ENCODE assay signal across 16 cellular contexts in the genomic region with DNA sequence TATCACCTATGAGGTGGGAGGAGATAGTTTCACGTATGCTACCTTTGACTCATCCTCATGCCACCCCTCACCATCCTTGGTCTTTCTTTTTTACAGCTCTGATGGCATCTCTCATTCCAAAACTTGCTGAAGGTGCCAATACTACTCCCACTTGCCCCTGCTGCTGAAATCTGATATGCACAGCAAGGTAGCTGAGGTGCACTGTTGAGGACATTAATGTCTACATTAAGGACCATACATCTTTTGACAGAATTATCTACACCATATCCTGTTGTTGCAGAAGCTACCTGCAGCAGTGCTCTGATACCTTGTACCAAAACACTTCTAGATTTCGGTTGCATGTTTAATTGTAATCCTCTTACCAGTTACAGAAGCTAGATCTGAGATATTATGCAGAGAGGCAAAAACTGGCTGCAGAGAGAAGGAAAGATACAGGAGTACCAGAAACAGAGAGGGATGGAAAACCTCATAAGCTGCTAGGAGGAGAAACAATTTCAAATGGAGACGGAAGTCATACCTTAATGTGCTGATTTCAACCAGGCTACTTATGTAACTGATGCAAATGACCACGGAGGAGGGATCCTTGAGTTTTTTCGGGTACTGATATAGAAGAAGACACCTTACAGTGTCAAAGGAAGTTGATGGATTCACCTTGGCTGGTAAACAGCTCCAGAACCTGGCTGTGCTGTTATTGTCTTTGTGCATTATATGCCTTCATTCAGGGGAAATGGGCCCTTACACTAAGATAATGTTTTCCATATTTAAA. TPM values are rescaled to one million over a fixed set of nuclear protein-coding genes. Genes with fewer than 3 reads are reported as not detected.
DNase-seq lines count a peak whose midpoint lies in the region; ATAC-seq, FAIRE-seq and TF ChIP-seq lines count a peak whose summit lies in the region.
"Had no signal": no experiment of that assay in that cellular context is flagged by ENCODE, and none has a peak within 500 bp of the region (broad histone marks: within the 10 kb centered on the region; RNA-seq: fewer than 3 reads in every experiment).

No MANE protein-coding gene starts in this region.

- H3K4me3 ChIP-seq in GM12878: no peak overlapping the region
- H3K4me3 ChIP-seq: smooth muscle cell had no signal

- in situ Hi-C loops in GM12878 (cut with MboI): no loop called here

- no peaks in the 10 kb centered on the region for H3K36me3 ChIP-seq in GM12878 (ENCODE audit: control insufficient read depth in 2 of 2, insufficient read depth in 2 of 2, low read length in 1 of 2)

- RAD21 ChIA-PET in GM12878 (lab: Charles Lee; ENCODE audit: unreplicated experiment): interaction anchor here (0.6 to 7.2 kb wide), 19 partner anchors 9 to 461 kb away, joined by 3 to 154 read pairs (median 21); partner anchors contain the start of gene PTPRC

- DNase-seq in activated T-cell treated with anti-CD3 and anti-CD28 coated beads, Interleukin-2, amount 50 U/mL, for 4 hours: no peak
- DNase-seq in activated T-cell treated with anti-CD3 and anti-CD28 coated beads for 4 hours (no peak), GM12878 (ENCODE audit: low read depth, low spot score) (no peak), T-helper 9 cell (no peak)
- peak; percentile 44 for DNase-seq in stimulated activated naive CD4-positive, alpha-beta T cell treated with Interleukin-2 at 50 U/mL for 16 hours (lab: John Stamatoyannopoulos, UW)
- DNase-seq: activated CD8-positive, alpha-beta memory T cell treated with anti-CD3 and anti-CD28 coated beads, Interleukin-2, amount 50 U/mL, for 48 hours; endodermal cell; foreskin keratinocyte; mammary epithelial cell; NCI-H1694 treated with DMSO at 0.1 percent for 48 hours had no signal

- no peaks in the 10 kb centered on the region for H3K9me3 Mint-ChIP-seq in activated T-cell treated with anti-CD3 and anti-CD28 coated beads, Interleukin-2, amount 50 U/mL, for 4 hours
- H3K9me3 Mint-ChIP-seq: brain, endodermal cell had no signal

- no peaks in the 10 kb centered on the region for H4K20me1 ChIP-seq in GM12878 (ENCODE audit: control insufficient read depth, insufficient read depth)

- no peaks in the 10 kb centered on the region for H3K27me3 ChIP-seq in GM12878 (replicated peaks in 1 of 2; ENCODE audit: control insufficient read depth in 2 of 2, insufficient read depth in 2 of 2, low read length in 1 of 2)
- H3K27me3 ChIP-seq: foreskin keratinocyte had no signal

- no peak for TF ChIP-seq CTCF in GM12878 (IDR thresholded peaks at IDR 0.05 in 2 of 3, conservative IDR thresholded peaks at IDR 0.05 in 1 of 3; ENCODE audit: control insufficient read depth in 2 of 3, extremely low read depth in 1 of 3, insufficient read depth in 1 of 3, low read depth in 3 of 3, low read length in 3 of 3)

- SMC1A ChIA-PET in GM12878 (lab: Charles Lee; ENCODE audit: uncharacterized antibody, unreplicated experiment): interaction anchor here (0.5 to 7.4 kb wide), 25 partner anchors 13 to 454 kb away, joined by 3 to 251 read pairs (median 6); partner anchors contain the start of gene PTPRC

- peak overlapping the region; percentile 17 for H3K4me2 ChIP-seq in GM12878 (ENCODE audit: control insufficient read depth, insufficient read depth)
- H3K4me2 ChIP-seq: smooth muscle cell had no signal

- peak overlapping the region; percentile 45 for H3K4me3 Mint-ChIP-seq in activated T-cell treated with anti-CD3 and anti-CD28 coated beads, Interleukin-2, amount 50 U/mL, for 4 hours
- H3K4me3 Mint-ChIP-seq: brain, endodermal cell had no signal

- H3K79me2 ChIP-seq in GM12878 (ENCODE audit: control insufficient read depth, insufficient read depth, low read length): no peaks in the 10 kb centered on the region

- TF ChIP-seq RAD21 in GM12878 (IDR thresholded peaks at IDR 0.05; ENCODE audit: insufficient read depth, low read depth, low read length): peak; percentile 21; the same call in 1 of the 2 replicates

- peaks cover 85% of the 10 kb centered on the region for H3K4me1 Mint-ChIP-seq in activated T-cell treated with anti-CD3 and anti-CD28 coated beads, Interleukin-2, amount 50 U/mL, for 4 hours (ENCODE audit: low read depth)
- H3K4me1 Mint-ChIP-seq: brain, endodermal cell had no signal

- TF ChIP-seq POLR2A in Raji (IDR thresholded peaks at IDR 0.05; ENCODE audit: insufficient read depth, low read depth, low read length) (0 out of 2 replicates have a peak, but pooled peaks have one; percentile 36), GM12878 (IDR thresholded peaks at IDR 0.05; ENCODE audit: low read depth, low read length) (no peak)

- H3K27me3 Mint-ChIP-seq in activated T-cell treated with anti-CD3 and anti-CD28 coated beads, Interleukin-2, amount 50 U/mL, for 4 hours (ENCODE audit: low read depth): no peaks in the 10 kb centered on the region

- H2AFZ ChIP-seq in GM12878 (ENCODE audit: control insufficient read depth, low read depth, low read length): peak overlapping the region; percentile 31; the same call in 1 of the 2 replicates

- peaks cover 45% of the 10 kb centered on the region for H3K4me1 ChIP-seq in GM12878 (ENCODE audit: control insufficient read depth, insufficient read depth, low read length)
- H3K4me1 ChIP-seq: foreskin keratinocyte had no signal

- TF ChIP-seq EP300 in GM12878 (IDR thresholded peaks at IDR 0.05; ENCODE audit: borderline replicate concordance in 1 of 2, control insufficient read depth in 1 of 2, low read depth in 2 of 2, low read length in 2 of 2): no peak

- FAIRE-seq in GM12878 (lab: Jason Lieb, UNC): no peak
- FAIRE-seq: urothelium cell line had no signal

- H3K9me3 ChIP-seq in GM12878 (replicated peaks; ENCODE audit: control insufficient read depth, insufficient read depth, low read length): no peaks in the 10 kb centered on the region

- no peaks in the 10 kb centered on the region for H3K36me3 Mint-ChIP-seq in activated T-cell treated with anti-CD3 and anti-CD28 coated beads, Interleukin-2, amount 50 U/mL, for 4 hours (ENCODE audit: insufficient read depth)
- H3K36me3 Mint-ChIP-seq: brain had no signal

- peak overlapping the region; percentile 93 for H3K27ac ChIP-seq in GM12878 (ENCODE audit: control insufficient read depth, insufficient read depth)
- H3K27ac ChIP-seq: foreskin keratinocyte had no signal

- POLR2A ChIA-PET in GM12878 (lab: Charles Lee): interaction anchor here (1.2 to 7.4 kb wide), 10 partner anchors 10 to 42 kb away, joined by 3 to 106 read pairs (median 11); partner anchors contain the start of gene PTPRC

- ATAC-seq in activated T-cell treated with anti-CD3 and anti-CD28 coated beads, Interleukin-2, amount 50 U/mL, for 4 hours: peak; percentile 63 to 77
- ATAC-seq in GM12878 (no peak), HG03442 (IDR thresholded peaks at IDR 0.05; ENCODE audit: unreplicated experiment) (no peak), GM21528 (IDR thresholded peaks at IDR 0.05; ENCODE audit: low FRiP score, unreplicated experiment) (no peak)
- ATAC-seq: foreskin keratinocyte had no signal

- CTCF ChIA-PET in GM12878 (lab: Yijun Ruan, JAX): interaction anchor here (0.7 to 4.9 kb wide), 18 partner anchors 9 to 623 kb away, joined by 3 to 45 read pairs (median 6); partner anchors contain the start of gene PTPRC

- H3K9ac ChIP-seq in GM12878 (ENCODE audit: control insufficient read depth, insufficient read depth, low read length): no peak overlapping the region

- intact Hi-C loops in GM12878 (cut with micrococcal nuclease; ENCODE audit: unreplicated experiment): loop anchor here (10.0 kb wide), 1 partner anchor 555 kb away; no protein-coding TSS in a partner anchor

- no TSS peak for BruUV-seq in GM12878 (replicated peaks; lab: Mats Ljungman, UMichigan)

- 1% methylated on average over 5 of the region's 5 CpGs for WGBS in GM12878 (ENCODE audit: insufficient coverage, insufficient replicate concordance, low lambda C conversion rate, missing lambda C conversion rate)

TF ChIP-seq in GM12878, 131 proteins besides CTCF, POLR2A, EP300 and RAD21 (continues in another document):
- no peak for TF ChIP-seq YY1 (IDR thresholded peaks at IDR 0.05; ENCODE audit: low read depth, low read length)
- TF ChIP-seq MYC (IDR thresholded peaks at IDR 0.05; ENCODE audit: insufficient read depth, insufficient read length, insufficient replicate concordance, low read length, severe bottlenecking): no peak

RNA-seq across cellular contexts. Expression of gene PTPRC, which starts 19.3 kb away (rescaled TPM):
- total RNA-seq in activated T-cell treated with anti-CD3 and anti-CD28 coated beads, Interleukin-2, amount 50 U/mL, for 4 hours: 100 to 1,000 TPM; 181 to 243 (median 224) TPM
- total RNA-seq in GM12878 (2013; cell fraction: nucleolus; rRNA removed): 586 and 675 TPM in 2 replicates
- total RNA-seq in GM12878 (2014; rRNA removed): 117 and 136 TPM in 2 replicates
- 167 and 171 TPM in 2 replicates for total RNA-seq in GM12878 (2014; rRNA removed; fragmentation: Illumina TruSeq; extraction: Trizol)
- 154 and 157 TPM in 2 replicates for total RNA-seq in GM12878 (2021)
- polyA plus RNA-seq in GM12878 (2011; ENCODE audit: low read depth): 57.1 TPM
- polyA plus RNA-seq in GM12878 (2011; rRNA removed): 171 and 221 TPM in 2 replicates
- 125 and 161 TPM in 2 replicates for polyA plus RNA-seq in GM12878 (2011; cell fraction: cytosol; rRNA removed)
- 106 and 128 TPM in 2 replicates for polyA plus RNA-seq in GM12878 (2011; cell fraction: nucleus; rRNA removed)
- 67.1 and 78.4 TPM in 2 replicates for polyA plus RNA-seq in GM12878 (2012)
- 156 and 163 TPM in 2 replicates for polyA plus RNA-seq in GM12878 (2014; fragmentation: Illumina TruSeq; extraction: Trizol)
- 10 to 100 TPM; 72.9 to 73.6 TPM for polyA plus RNA-seq in GM12878 (2014; fragmentation: Nextera tagmentation; extraction: Ambion mirVana)
- 75.1 and 80.9 TPM in 2 replicates for polyA plus RNA-seq in GM12878 (2014; rRNA removed)
- 100 to 1,000 TPM; 117 to 119 TPM for polyA plus RNA-seq in GM12878 (2016; fragmentation: Nextera tagmentation; extraction: Ambion mirVana)
- polyA minus RNA-seq in GM12878 (2011; rRNA and poly(A)+ RNA removed): 240 and 280 TPM in 2 replicates
- 70.3 and 72.0 TPM in 2 replicates for polyA minus RNA-seq in GM12878 (2011; cell fraction: cytosol; rRNA and poly(A)+ RNA removed)
- 150 and 243 TPM in 2 replicates for polyA minus RNA-seq in GM12878 (2011; cell fraction: nucleus; rRNA and poly(A)+ RNA removed)
- total RNA-seq: foreskin keratinocyte had no signal
- polyA plus RNA-seq: foreskin keratinocyte, mammary epithelial cell, smooth muscle cell had no signal

Comparison
In these comparisons a context has a peak if more than half of its experiments do, and no peak if none do; other contexts are left out.
1. ATAC-seq: peak in activated T-cell treated with anti-CD3 and anti-CD28 coated beads, Interleukin-2, amount 50 U/mL, for 4 hours (2 of 2); none in GM12878 (single experiment), HG03442 (single experiment) and GM21528 (single experiment).